In genomic region chr10:104424719-104425118, GRCh38 we compare ENCODE assay signal across 11 cellular contexts.
DNase-seq lines count a peak whose midpoint lies in the region; ATAC-seq, FAIRE-seq and TF ChIP-seq lines count a peak whose summit lies in the region.
"Had no signal": no experiment of that assay in that cellular context is flagged by ENCODE, and none has a peak within 500 bp of the region (broad histone marks: within the 10 kb centered on the region; RNA-seq: fewer than 3 reads in every experiment).

No MANE protein-coding gene starts in this region.

- ATAC-seq in GM19025 (IDR thresholded peaks at IDR 0.05; ENCODE audit: low read depth, unreplicated experiment) (peak; percentile 95), GM21737 (IDR thresholded peaks at IDR 0.05; ENCODE audit: unreplicated experiment) (peak; percentile 89), HG03432 (IDR thresholded peaks at IDR 0.05; ENCODE audit: unreplicated experiment) (peak; percentile 97), WTC11 (no peak), GM23338 (no peak)

- peak overlapping the region; percentile 58 for H3K27ac ChIP-seq in keratinocyte (ENCODE audit: control insufficient read depth, insufficient read depth, low read length)
- no peak overlapping the region for H3K27ac ChIP-seq in GM23338 (ENCODE audit: low read depth)

- H3K4me3 Mint-ChIP-seq in WTC11 (no peak overlapping the region), GM23338 (no peak overlapping the region)
- H3K4me3 Mint-ChIP-seq: memory B cell had no signal

- H4K20me1 ChIP-seq in keratinocyte (ENCODE audit: control insufficient read depth, extremely low read depth, insufficient read depth, low read length) (no peaks in the 10 kb centered on the region), GM23338 (replicated peaks; ENCODE audit: insufficient read depth) (no peaks in the 10 kb centered on the region)

- H3K79me2 ChIP-seq in keratinocyte (ENCODE audit: control insufficient read depth, insufficient read depth, low read length) (no peaks in the 10 kb centered on the region), GM23338 (replicated peaks; ENCODE audit: insufficient read depth) (no peaks in the 10 kb centered on the region)

- peaks cover 7% of the 10 kb centered on the region; the same call in 1 of the 2 replicates for H3K4me1 Mint-ChIP-seq in WTC11
- H3K4me1 Mint-ChIP-seq in GM23338: no peaks in the 10 kb centered on the region; the same call in 1 of the 3 replicates
- H3K4me1 Mint-ChIP-seq: memory B cell had no signal

- peaks cover 4% of the 10 kb centered on the region; the same call in 1 of the 2 replicates for H3K9me2 ChIP-seq in GM23338 (ENCODE audit: insufficient read depth)

- no peak overlapping the region for H3K27ac Mint-ChIP-seq in WTC11
- H3K27ac Mint-ChIP-seq in GM23338: no peak overlapping the region
- H3K27ac Mint-ChIP-seq: memory B cell had no signal

- CTCF ChIA-PET in WTC11 (lab: Charles Lee): no interaction called here

- dilution Hi-C loops in keratinocyte (cut with MboI; ENCODE audit: extremely low pct_ligation_motif_present, low sequenced_read_pairs): loop anchor here (25.0 kb wide), 1 partner anchor 163 kb away; no protein-coding TSS in a partner anchor

- H3K9me3 ChIP-seq in keratinocyte (ENCODE audit: control insufficient read depth, low read depth, low read length): no peaks in the 10 kb centered on the region
- H3K9me3 ChIP-seq in MG63: no peaks in the 10 kb centered on the region

- H2AFZ ChIP-seq in keratinocyte (ENCODE audit: control insufficient read depth, low read length) (no peak overlapping the region), GM23338 (no peak overlapping the region)

- TF ChIP-seq CTCF in keratinocyte (optimal IDR thresholded peaks at IDR 0.05 in 1 of 3, IDR thresholded peaks at IDR 0.05 in 1 of 3, conservative IDR thresholded peaks at IDR 0.05 in 1 of 3; ENCODE audit: extremely low read depth in 1 of 3, insufficient read depth in 2 of 3, low read length in 3 of 3) (no peak), WTC11 (IDR thresholded peaks at IDR 0.05) (no peak), GM23338 (conservative IDR thresholded peaks at IDR 0.05; ENCODE audit: low read depth in 2 of 2) (no peak)

- POLR2A ChIA-PET in WTC11 (lab: Charles Lee): no interaction called here

- H3K27me3 Mint-ChIP-seq in WTC11 (ENCODE audit: low read depth): no peaks in the 10 kb centered on the region
- peaks cover 3% of the 10 kb centered on the region for H3K27me3 Mint-ChIP-seq in GM23338 (ENCODE audit: insufficient read depth, low read depth, poor library complexity)

- H3K36me3 ChIP-seq in keratinocyte (ENCODE audit: control insufficient read depth in 2 of 2, extremely low read depth in 1 of 2, insufficient read depth in 2 of 2, low read length in 2 of 2): no peaks in the 10 kb centered on the region
- no peaks in the 10 kb centered on the region for H3K36me3 ChIP-seq in MG63
- H3K36me3 ChIP-seq in GM23338 (ENCODE audit: insufficient read depth): no peaks in the 10 kb centered on the region

- H3K9me3 Mint-ChIP-seq in WTC11: no peaks in the 10 kb centered on the region
- no peaks in the 10 kb centered on the region for H3K9me3 Mint-ChIP-seq in GM23338
- H3K9me3 Mint-ChIP-seq: memory B cell had no signal

- H3K36me3 Mint-ChIP-seq in WTC11 (no peaks in the 10 kb centered on the region), GM23338 (ENCODE audit: low read depth) (no peaks in the 10 kb centered on the region)
- H3K36me3 Mint-ChIP-seq: memory B cell had no signal

- H3K4me1 ChIP-seq in keratinocyte (ENCODE audit: control insufficient read depth, extremely low read depth, insufficient read depth, low read length) (peaks cover 21% of the 10 kb centered on the region), GM23338 (ENCODE audit: insufficient read depth) (peaks cover 9% of the 10 kb centered on the region)

- H3K4me2 ChIP-seq in keratinocyte (ENCODE audit: control insufficient read depth, extremely low read depth, insufficient read depth, low read depth, low read length): peak overlapping the region; percentile 59
- no peak overlapping the region for H3K4me2 ChIP-seq in GM23338

- H3K4me3 ChIP-seq in keratinocyte (ENCODE audit: control insufficient read depth in 2 of 3, extremely low read depth in 1 of 3, insufficient read depth in 2 of 3, low read depth in 1 of 3, low read length in 3 of 3) (no peak overlapping the region), MG63 (no peak overlapping the region), GM23338 (no peak overlapping the region)

- H3K27me3 ChIP-seq in keratinocyte (ENCODE audit: control insufficient read depth, extremely low read depth, insufficient read depth, low read length) (no peaks in the 10 kb centered on the region), MG63 (no peaks in the 10 kb centered on the region), GM23338 (ENCODE audit: insufficient read depth) (no peaks in the 10 kb centered on the region)

- DNase-seq in keratinocyte (ENCODE audit: low read depth, low spot score) (peak; percentile 93), WTC11 (ENCODE audit: low spot score) (no peak), MG63 (no peak), GM23338 (ENCODE audit: low spot score) (no peak)
- DNase-seq: activated naive CD4-positive, alpha-beta T cell treated with Interleukin-2 at 50 U/mL for 16 hours; NCI-H187 treated with DMSO at 0.1 percent for 48 hours; trophoblast cell had no signal

- no peak overlapping the region for H3K9ac ChIP-seq in keratinocyte (ENCODE audit: control insufficient read depth, extremely low read depth, insufficient read depth, low read length)

- peak; percentile 98 for FAIRE-seq in keratinocyte (lab: Jason Lieb, UNC)

- H3K9me1 ChIP-seq in keratinocyte (ENCODE audit: control insufficient read depth, extremely low read depth, insufficient read depth, low read length): no peaks in the 10 kb centered on the region

- no peaks in the 10 kb centered on the region for H3F3A ChIP-seq in GM23338 (replicated peaks; ENCODE audit: low read depth)

TF ChIP-seq in WTC11, 78 proteins besides CTCF, POLR2A, EP300 and RAD21 (continues in another document):
- TF ChIP-seq SMAD4 (CRISPR knock-in tag; IDR thresholded peaks at IDR 0.05): no peak
- no peak for TF ChIP-seq FOXP4 (CRISPR knock-in tag; IDR thresholded peaks at IDR 0.05)
- TF ChIP-seq PREB (CRISPR knock-in tag; IDR thresholded peaks at IDR 0.05; ENCODE audit: borderline replicate concordance): no peak
- no peak for TF ChIP-seq HMGA2 (CRISPR knock-in tag; IDR thresholded peaks at IDR 0.05)
- TF ChIP-seq IRF2 (CRISPR knock-in tag; IDR thresholded peaks at IDR 0.05; ENCODE audit: borderline replicate concordance, low read depth): no peak

TF ChIP-seq in GM23338, 12 proteins besides CTCF, POLR2A, EP300 and RAD21:
- no peak for TF ChIP-seq NANOG (IDR thresholded peaks at IDR 0.05; ENCODE audit: borderline replicate concordance)
TF ChIP-seq in GM23338: peak in this region for 0.

Comparison
In these comparisons a context has a peak if more than half of its experiments do, and no peak if none do; other contexts are left out.
1. ATAC-seq: peak in GM19025 (single experiment), GM21737 (single experiment) and HG03432 (single experiment); none in WTC11 (single experiment) and GM23338 (single experiment).